In genomic region chr2:164681009-164681408, GRCh38 we compare ENCODE assay signal across 28 cellular contexts. TPM values are rescaled to one million over a fixed set of nuclear protein-coding genes. Genes with fewer than 3 reads are reported as not detected.
"Had no signal": no experiment of that assay in that cellular context is flagged by ENCODE, and none has a peak within 500 bp of the region (broad histone marks: within the 10 kb centered on the region; RNA-seq: fewer than 3 reads in every experiment).

No MANE protein-coding gene starts in this region.

- H3K4me2 ChIP-seq: PC-9 had no signal

- H3K36me3 ChIP-seq: MG63, Peyer's patch, SJCRH30 had no signal

- H3K9me3 ChIP-seq: Peyer's patch, SJCRH30 had no signal

- H2AFZ ChIP-seq: PC-9 had no signal

- ATAC-seq: Right ventricle myocardium inferior, SK-N-SH treated with all-trans-retinoic acid at 6 μM for 48 hours had no signal

- H3K4me1 ChIP-seq: Peyer's patch, SJCRH30 had no signal

- H3K4me3 ChIP-seq: MG63, PC-9, Peyer's patch, SJCRH30 had no signal

- DNase-seq: IMR-90; Karpas-422; KG1; MG63; NCI-H1092; NCI-H1105 treated with DMSO at 0.1 percent for 48 hours; NCI-H1417 treated with DMSO at 0.1 percent for 48 hours; NCI-H146; NCI-H1694 treated with DMSO at 0.1 percent for 48 hours; NCI-H1930; NCI-H2081 treated with DMSO at 0.1 percent for 48 hours; NCI-H2171; NCI-H226; NCI-H446; NCI-H510A; NCI-H524 treated with DMSO at 0.1 percent for 48 hours; NCI-H69; NCI-H774; NK-92 treated with Interleukin-12 subunit alpha and Interleukin-12 subunit beta, amount 100 ng/mL, for 24 hours; PC-9; Peyer's patch; SHP77 treated with DMSO at 0.1 percent for 48 hours; SJCRH30; T-helper 1 cell had no signal

- H3K27ac ChIP-seq: PC-9, Peyer's patch, SJCRH30 had no signal

- H3K27me3 ChIP-seq: MG63, Peyer's patch, SJCRH30 had no signal

RNA-seq across cellular contexts. Expression of gene GRB14, which starts 59.7 kb away (rescaled TPM):
- total RNA-seq: IMR-90, OCI-LY7, RPMI7951, SJCRH30 had no signal
- polyA plus RNA-seq: IMR-90 had no signal
